In the genomic region with DNA sequence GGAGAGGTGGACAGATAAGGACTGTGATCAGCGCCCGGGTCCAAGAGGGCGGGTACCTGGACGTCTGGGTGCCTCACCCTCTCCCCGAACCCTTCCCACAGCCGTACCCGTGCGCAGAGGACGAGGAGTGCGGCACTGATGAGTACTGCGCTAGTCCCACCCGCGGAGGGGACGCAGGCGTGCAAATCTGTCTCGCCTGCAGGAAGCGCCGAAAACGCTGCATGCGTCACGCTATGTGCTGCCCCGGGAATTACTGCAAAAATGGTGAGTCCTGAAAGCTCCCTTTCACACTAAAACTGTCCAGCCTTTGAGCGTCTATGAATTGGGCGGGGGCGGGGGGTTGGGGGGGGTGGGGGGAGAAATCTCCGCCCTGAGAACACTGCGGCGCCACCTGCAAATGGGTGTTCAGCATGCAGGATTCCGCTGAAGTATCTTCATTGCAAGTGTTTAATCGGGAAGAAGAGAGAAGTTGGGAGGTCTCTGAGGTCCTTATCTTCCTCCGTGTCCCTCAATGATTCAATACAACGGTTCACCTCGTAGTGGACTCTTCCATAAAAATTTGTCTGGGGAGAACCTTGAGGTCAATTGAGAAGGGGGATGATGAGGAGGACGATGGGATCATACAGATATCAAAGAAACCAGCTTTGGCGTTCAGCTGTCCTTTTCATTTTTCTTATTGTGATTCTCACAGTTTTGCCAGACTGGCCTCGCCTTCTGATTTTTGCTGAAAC, we compare ENCODE assay signal across 8 cellular contexts. TPM values are rescaled to one million over a fixed set of nuclear protein-coding genes. Genes with fewer than 3 reads are reported as not detected.
DNase-seq lines count a peak whose midpoint lies in the region; ATAC-seq and TF ChIP-seq lines count a peak whose summit lies in the region.

No MANE protein-coding gene starts in this region.

- CTCF ChIA-PET in CD8-positive, alpha-beta memory T cell (lab: Charles Lee) = no interaction called here

- H3K4me1 Mint-ChIP-seq in neural progenitor cell = peaks cover 49% of the 10 kb centered on the region
- H3K4me1 Mint-ChIP-seq in CD8-positive, alpha-beta memory T cell = peaks cover 0 to 7% (median 6%) of the 10 kb centered on the region in 3 donors

- H3K79me2 ChIP-seq in neural progenitor cell (ENCODE audit: low read depth) = peaks cover 5% of the 10 kb centered on the region

- H3K4me1 ChIP-seq in BLaER1 (peaks cover 34% of the 10 kb centered on the region), neural progenitor cell (peaks cover 13% of the 10 kb centered on the region)
- no peaks in the 10 kb centered on the region for H3K4me1 ChIP-seq in CD8-positive, alpha-beta memory T cell (ENCODE audit: insufficient read depth, low read length)

- H4K20me1 ChIP-seq in BLaER1 (no peaks in the 10 kb centered on the region), neural progenitor cell (ENCODE audit: low read depth) (peaks cover under 1% of the 10 kb centered on the region)

- peak overlapping the region; percentile 67 for H3K27ac Mint-ChIP-seq in neural progenitor cell
- no peak overlapping the region for H3K27ac Mint-ChIP-seq in CD8-positive, alpha-beta memory T cell

- peaks cover 9% of the 10 kb centered on the region for H3K36me3 Mint-ChIP-seq in neural progenitor cell
- no peaks in the 10 kb centered on the region for H3K36me3 Mint-ChIP-seq in CD8-positive, alpha-beta memory T cell

- no peaks in the 10 kb centered on the region for H3K36me3 ChIP-seq in BLaER1
- no peaks in the 10 kb centered on the region for H3K36me3 ChIP-seq in neural progenitor cell
- no peaks in the 10 kb centered on the region for H3K36me3 ChIP-seq in CD8-positive, alpha-beta memory T cell (ENCODE audit: insufficient read depth, low read length)

- no peak overlapping the region for H2AFZ ChIP-seq in neural progenitor cell (replicated peaks)

- H3K4me3 ChIP-seq in BLaER1 (peak overlapping the region; percentile 78), neural progenitor cell (peak overlapping the region; percentile 57)
- no peak overlapping the region for H3K4me3 ChIP-seq in CD8-positive, alpha-beta memory T cell (ENCODE audit: low read length)

- H3K27ac ChIP-seq in BLaER1 (no peak overlapping the region; the same call in 1 of the 2 replicates), neural progenitor cell (no peak overlapping the region)
- no peak overlapping the region for H3K27ac ChIP-seq in CD8-positive, alpha-beta memory T cell (ENCODE audit: low read depth, low read length)

- POLR2A ChIA-PET in CD8-positive, alpha-beta memory T cell (lab: Charles Lee) = no interaction called here

- H3K9ac ChIP-seq in BLaER1 = peak overlapping the region; percentile 74; the same call in 1 of the 2 replicates
- no peak overlapping the region for H3K9ac ChIP-seq in neural progenitor cell

- ATAC-seq in GM19455 (IDR thresholded peaks at IDR 0.05; ENCODE audit: unreplicated experiment) (no peak), HG03196 (IDR thresholded peaks at IDR 0.05; ENCODE audit: unreplicated experiment) (no peak)

- H3K4me3 Mint-ChIP-seq in neural progenitor cell = peak overlapping the region; percentile 87
- no peak overlapping the region for H3K4me3 Mint-ChIP-seq in CD8-positive, alpha-beta memory T cell

- H3K4me2 ChIP-seq in BLaER1 (peak overlapping the region; percentile 93), neural progenitor cell (peak overlapping the region; percentile 78)

- peaks cover 9% of the 10 kb centered on the region for H3F3A ChIP-seq in neural progenitor cell (ENCODE audit: low read depth)

- H3K27me3 Mint-ChIP-seq in neural progenitor cell (ENCODE audit: insufficient read depth, low read depth) = no peaks in the 10 kb centered on the region
- H3K27me3 Mint-ChIP-seq in CD8-positive, alpha-beta memory T cell = peaks cover 7 to 35% of the 10 kb centered on the region in 2 donors

- H3K9me3 ChIP-seq in BLaER1 = no peaks in the 10 kb centered on the region
- H3K9me3 ChIP-seq in neural progenitor cell (ENCODE audit: low read depth) = no peaks in the 10 kb centered on the region
- no peaks in the 10 kb centered on the region for H3K9me3 ChIP-seq in CD8-positive, alpha-beta memory T cell (ENCODE audit: low read length)

- peak; percentile 56 for DNase-seq in NCI-H226
- DNase-seq in fibroblast of gingiva (ENCODE audit: low read depth) = peak; percentile 28
- DNase-seq in neural progenitor cell (ENCODE audit: low spot score) = peak; percentile 46
- no peak for DNase-seq in CD8-positive, alpha-beta memory T cell
- DNase-seq in T-helper 1 cell = no peak

- TF ChIP-seq CTCF in neural progenitor cell (IDR thresholded peaks at IDR 0.05) = no peak

- no peaks in the 10 kb centered on the region for H3K9me3 Mint-ChIP-seq in neural progenitor cell
- H3K9me3 Mint-ChIP-seq in CD8-positive, alpha-beta memory T cell = peaks cover 4 to 14% (median 5%) of the 10 kb centered on the region in 5 donors

- H3K27me3 ChIP-seq in BLaER1 = peaks cover 12% of the 10 kb centered on the region; the same call in 1 of the 2 replicates
- H3K27me3 ChIP-seq in neural progenitor cell = peaks cover 77% of the 10 kb centered on the region
- peaks cover 8% of the 10 kb centered on the region for H3K27me3 ChIP-seq in CD8-positive, alpha-beta memory T cell (ENCODE audit: insufficient read depth, low read length, poor library complexity, severe bottlenecking)

RNA-seq across cellular contexts. Expression of a gene that starts 0.9 kb away (rescaled TPM):
- 12.4 and 16.1 TPM in 2 replicates for total RNA-seq in neural progenitor cell (ENCODE audit: low replicate concordance)
- total RNA-seq in CD8-positive, alpha-beta memory T cell = not detected
- polyA plus RNA-seq in CD8-positive, alpha-beta memory T cell = not detected

Comparison
In these comparisons a context has a peak if more than half of its experiments do, and no peak if none do; other contexts are left out.
1. DNase-seq: peak in NCI-H226 (single experiment), fibroblast of gingiva (single experiment) and neural progenitor cell (single experiment); none in CD8-positive, alpha-beta memory T cell (0 of 5) and T-helper 1 cell (0 of 5).
2. RNA of a gene that starts 0.9 kb away (total RNA-seq): 12.4 to 16.1 TPM in neural progenitor cell; not detected in CD8-positive, alpha-beta memory T cell; every median in the first group is over 10 times any median in the second.